Comparison of ENCODE assay signal across 19 cellular contexts in genomic region chr16:693364-693763, GRCh38. TPM values are rescaled to one million over a fixed set of nuclear protein-coding genes. Genes with fewer than 3 reads are reported as not detected.
A peak's percentile ranks its signal among the peaks of the same experiment; 100 is the strongest.
DNase-seq lines count a peak whose midpoint lies in the region; ATAC-seq, FAIRE-seq and TF ChIP-seq lines count a peak whose summit lies in the region.
"Had no signal": no experiment of that assay in that cellular context is flagged by ENCODE, and none has a peak within 500 bp of the region (broad histone marks: within the 10 kb centered on the region; RNA-seq: fewer than 3 reads in every experiment).

No MANE protein-coding gene starts in this region.

- no peak overlapping the region; the same call in 1 of the 2 replicates for H3K18ac ChIP-seq in H1 (ENCODE audit: extremely low read depth, low read length)

- no peak overlapping the region for H3K27ac Mint-ChIP-seq in activated naive CD4-positive, alpha-beta T cell treated with anti-CD3 and anti-CD28 coated beads, Interleukin-2, amount 10 ng/mL, durations not matched to agents 7 days and 5 days
- H3K27ac Mint-ChIP-seq in stimulated activated effector memory CD8-positive, alpha-beta T cell treated with anti-CD3 and anti-CD28 coated beads, Interleukin-12 subunit alpha, Interleukin-12 subunit beta, amount 100 ng/mL, for 72 hours: no peak overlapping the region
- H3K27ac Mint-ChIP-seq: dendritic cell treated with granulocyte-macrophage colony-stimulating factor and Interleukin-4, amounts not matched to agents 40 ng/mL and 50 ng/mL, for 4 days had no signal

- H3K27me3 ChIP-seq in HUES6 (ENCODE audit: control insufficient read depth, insufficient read depth, low read length): peaks cover 76% of the 10 kb centered on the region
- peaks cover 1 to 56% (median 36%) of the 10 kb centered on the region in 4 experiments for H3K27me3 ChIP-seq in H1 (replicated peaks in 1 of 4; ENCODE audit: control insufficient read depth in 3 of 4, extremely low read depth in 1 of 4, insufficient read depth in 3 of 4, low read length in 3 of 4)
- H3K27me3 ChIP-seq in small intestine (ENCODE audit: control insufficient read depth in 2 of 2, insufficient read depth in 2 of 2, low read length in 2 of 2): peaks cover 3 to 5% of the 10 kb centered on the region in 2 donors
- peaks cover 46 to 57% (median 49%) of the 10 kb centered on the region in 3 donors for H3K27me3 ChIP-seq in gastrocnemius medialis

- H3K23ac ChIP-seq in H1 (ENCODE audit: insufficient read length): no peak overlapping the region

- H3K36me3 Mint-ChIP-seq in activated naive CD4-positive, alpha-beta T cell treated with anti-CD3 and anti-CD28 coated beads, Interleukin-2, amount 10 ng/mL, durations not matched to agents 7 days and 5 days: no peaks in the 10 kb centered on the region
- H3K36me3 Mint-ChIP-seq in stimulated activated effector memory CD8-positive, alpha-beta T cell treated with anti-CD3 and anti-CD28 coated beads, Interleukin-12 subunit alpha, Interleukin-12 subunit beta, amount 100 ng/mL, for 72 hours: peaks cover 7% of the 10 kb centered on the region

- no peak for DNase-seq in activated naive CD4-positive, alpha-beta T cell treated with anti-CD3 and anti-CD28 coated beads, Interleukin-2, amount 10 ng/mL, durations not matched to agents 7 days and 5 days
- DNase-seq in activated naive CD4-positive, alpha-beta T cell treated with Interleukin-2 at 50 U/mL for 16 hours: no peak
- DNase-seq in H1 (ENCODE audit: low read depth in 1 of 2, low spot score in 2 of 2) (peak in 1 of 2 experiments; percentile 56), NCI-H510A (lab: John Stamatoyannopoulos, UW) (no peak), small intestine (no peak), gastrocnemius medialis (no peak)
- no peak for DNase-seq in stimulated activated effector memory CD8-positive, alpha-beta T cell treated with anti-CD3 and anti-CD28 coated beads, Interleukin-12 subunit alpha, Interleukin-12 subunit beta, amount 100 ng/mL, for 72 hours (ENCODE audit: low spot score in 2 of 2)
- DNase-seq: activated CD8-positive, alpha-beta memory T cell treated with anti-CD3 and anti-CD28 coated beads, Interleukin-2, amount 50 U/mL, for 48 hours; NCI-H1417 treated with DMSO at 0.1 percent for 48 hours; NCI-H2171; NCI-H69; OCI-M1 had no signal

- H3K9me3 Mint-ChIP-seq in activated naive CD4-positive, alpha-beta T cell treated with anti-CD3 and anti-CD28 coated beads, Interleukin-2, amount 10 ng/mL, durations not matched to agents 7 days and 5 days: no peaks in the 10 kb centered on the region
- no peaks in the 10 kb centered on the region for H3K9me3 Mint-ChIP-seq in stimulated activated effector memory CD8-positive, alpha-beta T cell treated with anti-CD3 and anti-CD28 coated beads, Interleukin-12 subunit alpha, Interleukin-12 subunit beta, amount 100 ng/mL, for 72 hours
- H3K9me3 Mint-ChIP-seq: dendritic cell treated with granulocyte-macrophage colony-stimulating factor and Interleukin-4, amounts not matched to agents 40 ng/mL and 50 ng/mL, for 4 days had no signal

- no peak overlapping the region for H4K5ac ChIP-seq in H1 (ENCODE audit: insufficient read length, low read depth, low read length)

- H2BK15ac ChIP-seq in H1 (ENCODE audit: low read length): no peak overlapping the region

- POLR2A ChIA-PET in H1 (lab: Charles Lee; ENCODE audit: partially characterized antibody): interaction anchor here (1.1 to 4.6 kb wide), 4 partner anchors 11 to 39 kb away, joined by 3 to 48 read pairs (median 6); partner anchors contain the start of genes ANTKMT, JMJD8, RHBDL1 and STUB1

- H4K20me1 ChIP-seq in H1 (replicated peaks in 1 of 2; ENCODE audit: control insufficient read depth in 1 of 2, insufficient read depth in 2 of 2, low read length in 2 of 2): peaks cover 0 to 10% of the 10 kb centered on the region in 2 experiments

- ATAC-seq in stimulated activated effector memory CD8-positive, alpha-beta T cell treated with anti-CD3 and anti-CD28 coated beads, Interleukin-12 subunit alpha, Interleukin-12 subunit beta, amount 100 ng/mL, for 72 hours: no peak
- no peak for ATAC-seq in gastrocnemius medialis
- ATAC-seq: sciatic nerve had no signal

- H3K4me1 Mint-ChIP-seq in activated naive CD4-positive, alpha-beta T cell treated with anti-CD3 and anti-CD28 coated beads, Interleukin-2, amount 10 ng/mL, durations not matched to agents 7 days and 5 days: peaks cover 48% of the 10 kb centered on the region
- peaks cover 25% of the 10 kb centered on the region for H3K4me1 Mint-ChIP-seq in stimulated activated effector memory CD8-positive, alpha-beta T cell treated with anti-CD3 and anti-CD28 coated beads, Interleukin-12 subunit alpha, Interleukin-12 subunit beta, amount 100 ng/mL, for 72 hours

- H3K4me3 ChIP-seq in HUES6 (ENCODE audit: low read depth, low read length) (peak overlapping the region; percentile 56), H1 (ENCODE audit: extremely low read depth in 1 of 4, insufficient read depth in 2 of 4, low read depth in 3 of 4, low read length in 4 of 4) (peak overlapping the region in 3 of 4 experiments; percentile 43 to 78 (median 48); a peak in 5 of 8 replicates), small intestine (ENCODE audit: low read depth in 1 of 2, low read length in 2 of 2) (no peak overlapping the region), gastrocnemius medialis (no peak overlapping the region)

- peaks cover 45% of the 10 kb centered on the region for H3K27me3 Mint-ChIP-seq in activated naive CD4-positive, alpha-beta T cell treated with anti-CD3 and anti-CD28 coated beads, Interleukin-2, amount 10 ng/mL, durations not matched to agents 7 days and 5 days

- peak overlapping the region; percentile 45 for H3K4me3 Mint-ChIP-seq in activated naive CD4-positive, alpha-beta T cell treated with anti-CD3 and anti-CD28 coated beads, Interleukin-2, amount 10 ng/mL, durations not matched to agents 7 days and 5 days
- H3K4me3 Mint-ChIP-seq in stimulated activated effector memory CD8-positive, alpha-beta T cell treated with anti-CD3 and anti-CD28 coated beads, Interleukin-12 subunit alpha, Interleukin-12 subunit beta, amount 100 ng/mL, for 72 hours: peak overlapping the region; percentile 79
- H3K4me3 Mint-ChIP-seq: dendritic cell treated with granulocyte-macrophage colony-stimulating factor and Interleukin-4, amounts not matched to agents 40 ng/mL and 50 ng/mL, for 4 days had no signal

- TF ChIP-seq RAD21 in H1 (IDR thresholded peaks at IDR 0.05 in 1 of 2, conservative IDR thresholded peaks at IDR 0.05 in 1 of 2; ENCODE audit: low read depth in 2 of 2, low read length in 2 of 2): no peak

- H3K56ac ChIP-seq in H1 (replicated peaks; ENCODE audit: insufficient read length, low read depth, low read length): no peak overlapping the region

- no peak overlapping the region for H2BK20ac ChIP-seq in H1 (ENCODE audit: low read length)

- no peak overlapping the region; the same call in 1 of the 2 replicates for H4K8ac ChIP-seq in H1 (ENCODE audit: extremely low read depth, insufficient read depth, low read length)

- TF ChIP-seq EP300 in H1 (IDR thresholded peaks at IDR 0.05; ENCODE audit: borderline replicate concordance in 1 of 2, low read depth in 2 of 2, low read length in 2 of 2): no peak

- peaks cover 4% of the 10 kb centered on the region; the same call in 1 of the 2 replicates for H3K79me1 ChIP-seq in H1 (ENCODE audit: low read depth, low read length)

- TF ChIP-seq POLR2A in H1 (IDR thresholded peaks at IDR 0.05; ENCODE audit: control extremely low read depth in 1 of 2, low read depth in 2 of 2, low read length in 2 of 2) (no peak), gastrocnemius medialis (IDR thresholded peaks at IDR 0.05) (no peak)

- H2BK12ac ChIP-seq in H1 (ENCODE audit: low read depth, low read length): no peak overlapping the region

- no peak overlapping the region for H2BK120ac ChIP-seq in H1 (replicated peaks; ENCODE audit: low read depth, low read length)

- H2AK5ac ChIP-seq in H1 (ENCODE audit: low read depth, low read length): peak overlapping the region; percentile 65; the same call in 1 of the 2 replicates

- CTCF ChIA-PET in activated naive CD4-positive, alpha-beta T cell treated with anti-CD3 and anti-CD28 coated beads, Interleukin-2, amount 10 ng/mL, durations not matched to agents 7 days and 5 days (lab: Charles Lee): no interaction called here
- CTCF ChIA-PET in H1 (lab: Charles Lee; ENCODE audit: partially characterized antibody): interaction anchor here (0.9 to 2.0 kb wide), 4 partner anchors 12 to 92 kb away, joined by 3 to 7 read pairs (median 5); no protein-coding TSS in a partner anchor

- H3K4me2 ChIP-seq in H1 (ENCODE audit: insufficient read depth in 1 of 2, low read depth in 2 of 2, low read length in 2 of 2): peak overlapping the region; percentile 87 to 95

- H3K36me3 ChIP-seq in HUES6 (ENCODE audit: control insufficient read depth, insufficient read depth, low read length) (no peaks in the 10 kb centered on the region), H1 (ENCODE audit: control insufficient read depth in 2 of 4, insufficient read depth in 4 of 4, low read length in 3 of 4) (no peaks in the 10 kb centered on the region), small intestine (ENCODE audit: control insufficient read depth in 2 of 2, insufficient read depth in 2 of 2, low read length in 2 of 2) (no peaks in the 10 kb centered on the region), gastrocnemius medialis (no peaks in the 10 kb centered on the region)
- H3K36me3 ChIP-seq: breast epithelium had no signal

- 72% methylated on average over 16 of the region's 22 CpGs; no CpG with 5 or more reads in 1 of the 2 experiments for WGBS in H1 (ENCODE audit: extremely low coverage in 1 of 2, insufficient coverage in 1 of 2, insufficient read length in 1 of 2, insufficient replicate concordance in 2 of 2, low coverage in 1 of 2, low lambda C conversion rate in 2 of 2, missing lambda C conversion rate in 1 of 2), 2 experiments
- WGBS in small intestine, 3 donors: 18 to 34% (median 32%) methylated on average over 18 to 22 of the region's 22 CpGs

- H3K23me2 ChIP-seq in H1 (ENCODE audit: low read depth, low read length): peaks cover 15% of the 10 kb centered on the region

- in situ Hi-C loops in gastrocnemius medialis (cut with MboI; ENCODE audit: low sequenced_read_pairs in 4 of 4): no loop called here

- H3K9me3 ChIP-seq in HUES6 (ENCODE audit: control insufficient read depth, insufficient read depth, low read depth, low read length) (no peaks in the 10 kb centered on the region), H1 (ENCODE audit: insufficient read depth in 2 of 2, low read depth in 1 of 2, low read length in 1 of 2) (no peaks in the 10 kb centered on the region), small intestine (ENCODE audit: control insufficient read depth, low read depth) (no peaks in the 10 kb centered on the region), gastrocnemius medialis (no peaks in the 10 kb centered on the region)
- H3K9me3 ChIP-seq: breast epithelium had no signal

- no peak overlapping the region for H4K91ac ChIP-seq in H1 (replicated peaks; ENCODE audit: insufficient read length, low read length)

- no peak overlapping the region for H3K27ac ChIP-seq in HUES6 (ENCODE audit: low read depth, low read length)
- no peak overlapping the region for H3K27ac ChIP-seq in H1 (ENCODE audit: low read depth, low read length)
- H3K27ac ChIP-seq in small intestine (ENCODE audit: low read depth in 1 of 2, low read length in 1 of 2): no peak overlapping the region
- H3K27ac ChIP-seq in gastrocnemius medialis: no peak overlapping the region
- H3K27ac ChIP-seq: epithelial cell of prostate had no signal

- FAIRE-seq in H1 (lab: Jason Lieb, UNC) (no peak), small intestine (lab: Jason Lieb, UNC) (no peak)
- FAIRE-seq: HTR-8/SVneo, urothelium cell line had no signal

- intact Hi-C loops in gastrocnemius medialis (cut with DNase I; ENCODE audit: low total_unique reads): no loop called here

- H3K79me2 ChIP-seq in H1 (ENCODE audit: control insufficient read depth in 1 of 2, insufficient read depth in 2 of 2, low read length in 2 of 2): no peaks in the 10 kb centered on the region

- no peak overlapping the region for H2BK5ac ChIP-seq in H1 (ENCODE audit: low read depth, low read length)

- peaks cover 14% of the 10 kb centered on the region for H3K4me1 ChIP-seq in HUES6 (ENCODE audit: control insufficient read depth, insufficient read depth, low read length)
- H3K4me1 ChIP-seq in H1 (replicated peaks in 1 of 4; ENCODE audit: control insufficient read depth in 3 of 4, insufficient read depth in 4 of 4, low read length in 3 of 4): peaks cover 0 to 23% (median 15%) of the 10 kb centered on the region in 4 experiments; a peak in 5 of 7 replicates
- peaks cover 6 to 8% of the 10 kb centered on the region in 2 donors for H3K4me1 ChIP-seq in small intestine (ENCODE audit: control insufficient read depth in 2 of 2, insufficient read depth in 1 of 2, low read depth in 1 of 2, low read length in 1 of 2)
- H3K4me1 ChIP-seq in gastrocnemius medialis: peaks cover 13 to 19% of the 10 kb centered on the region in 2 donors

- no peak overlapping the region for H3K9ac ChIP-seq in HUES6 (ENCODE audit: low read length)
- H3K9ac ChIP-seq in H1 (replicated peaks in 1 of 4; ENCODE audit: extremely low read depth in 1 of 4, low read depth in 3 of 4, low read length in 3 of 4): no peak overlapping the region

- H2AFZ ChIP-seq in H1 (ENCODE audit: low read length): no peak overlapping the region

- TF ChIP-seq CTCF in H1 (IDR thresholded peaks at IDR 0.05; ENCODE audit: control extremely low read depth in 1 of 3, insufficient read depth in 1 of 3, low read depth in 1 of 3, low read length in 3 of 3) (no peak), gastrocnemius medialis (IDR thresholded peaks at IDR 0.05 in 4 of 5, conservative IDR thresholded peaks at IDR 0.05 in 1 of 5) (no peak)

- no peak overlapping the region for H3K4ac ChIP-seq in H1 (replicated peaks; ENCODE audit: insufficient read length, low read depth, low read length)

- H3K14ac ChIP-seq in H1 (ENCODE audit: insufficient read length): no peak overlapping the region

RNA-seq across cellular contexts. Expression of gene WDR24, which starts 3.2 kb away (rescaled TPM):
- total RNA-seq in H1 (2021; fragmentation: NEBNext Ultra II Directional; extraction: Animal tissue kit (Norgen Biotek cat#: 25700)): 17.7 and 21.1 TPM in 2 replicates
- polyA plus RNA-seq in H1 (2011; rRNA removed) (15.1 and 26.0 TPM in 2 replicates), small intestine (1 to 10 TPM; 5.4 to 9.8 (median 8.9) TPM)
- 12.1 TPM for polyA plus RNA-seq in H1 (2011; cell fraction: cytosol; rRNA removed)
- 34.3 TPM for polyA plus RNA-seq in H1 (2011; cell fraction: nucleus; rRNA removed)
- polyA plus RNA-seq in H1 (2012, experiment 1 of 2): 11.5 to 19.6 TPM (median 17.9 TPM) in 4 replicates
- 18.1 TPM for polyA plus RNA-seq in H1 (2012, experiment 2 of 2)
- polyA plus RNA-seq in H1 (2013, experiment 1 of 2): 12.8 TPM
- polyA plus RNA-seq in H1 (2013, experiment 2 of 2): 11.5 TPM
- 8.6 and 9.8 TPM in 2 replicates for polyA minus RNA-seq in H1 (2011; rRNA and poly(A)+ RNA removed)
- 12.8 TPM for polyA minus RNA-seq in H1 (2011; cell fraction: cytosol; rRNA and poly(A)+ RNA removed)
- polyA minus RNA-seq in H1 (2011; cell fraction: nucleus; rRNA and poly(A)+ RNA removed): 14.1 TPM
- total RNA-seq in gastrocnemius medialis: 10 to 100 TPM; 11.0 to 19.5 (median 16.8) TPM

RNA-seq across cellular contexts. Expression of gene JMJD8, which starts 9.2 kb away (rescaled TPM):
- 46.4 and 49.0 TPM in 2 replicates for total RNA-seq in H1 (2021; fragmentation: NEBNext Ultra II Directional; extraction: Animal tissue kit (Norgen Biotek cat#: 25700))
- polyA plus RNA-seq in H1 (2011; rRNA removed) (87.4 and 127 TPM in 2 replicates), small intestine (10 to 100 TPM; 23.0 to 46.2 (median 23.2) TPM)
- polyA plus RNA-seq in H1 (2011; cell fraction: cytosol; rRNA removed): 72.6 TPM
- polyA plus RNA-seq in H1 (2011; cell fraction: nucleus; rRNA removed): 139 TPM
- 27.9 to 60.1 TPM (median 58.0 TPM) in 4 replicates for polyA plus RNA-seq in H1 (2012, experiment 1 of 2)
- 50.5 TPM for polyA plus RNA-seq in H1 (2012, experiment 2 of 2)
- 47.0 TPM for polyA plus RNA-seq in H1 (2013, experiment 1 of 2)
- polyA plus RNA-seq in H1 (2013, experiment 2 of 2): 52.1 TPM
- polyA minus RNA-seq in H1 (2011; rRNA and poly(A)+ RNA removed): 17.3 and 27.7 TPM in 2 replicates
- polyA minus RNA-seq in H1 (2011; cell fraction: cytosol; rRNA and poly(A)+ RNA removed): 25.0 TPM
- polyA minus RNA-seq in H1 (2011; cell fraction: nucleus; rRNA and poly(A)+ RNA removed): 49.3 TPM
- 10 to 100 TPM; 22.8 to 81.8 (median 41.0) TPM for total RNA-seq in gastrocnemius medialis

RNA-seq across cellular contexts. Expression of gene FBXL16, which starts 12.2 kb away (rescaled TPM):
- total RNA-seq in H1 (2021; fragmentation: NEBNext Ultra II Directional; extraction: Animal tissue kit (Norgen Biotek cat#: 25700)): 10.3 and 12.5 TPM in 2 replicates
- polyA plus RNA-seq in H1 (2011; rRNA removed) (12.8 and 21.9 TPM in 2 replicates), small intestine (1 to 10 TPM in 2 of 3 donors, under 1 TPM in 1; 0.81 to 3.4 (median 1.3) TPM)
- polyA plus RNA-seq in H1 (2011; cell fraction: cytosol; rRNA removed): 10.8 TPM
- 15.2 TPM for polyA plus RNA-seq in H1 (2011; cell fraction: nucleus; rRNA removed)
- polyA plus RNA-seq in H1 (2012, experiment 1 of 2): 6.9 to 31.1 TPM (median 29.9 TPM) in 4 replicates
- 7.1 TPM for polyA plus RNA-seq in H1 (2012, experiment 2 of 2)
- polyA plus RNA-seq in H1 (2013, experiment 1 of 2): 15.8 TPM
- 14.3 TPM for polyA plus RNA-seq in H1 (2013, experiment 2 of 2)
- polyA minus RNA-seq in H1 (2011; rRNA and poly(A)+ RNA removed): 3.3 and 3.8 TPM in 2 replicates
- 10.3 TPM for polyA minus RNA-seq in H1 (2011; cell fraction: cytosol; rRNA and poly(A)+ RNA removed)
- polyA minus RNA-seq in H1 (2011; cell fraction: nucleus; rRNA and poly(A)+ RNA removed): 7.1 TPM
- not detected for total RNA-seq in gastrocnemius medialis

RNA-seq across cellular contexts. Expression of gene STUB1, which starts 13.2 kb away (rescaled TPM):
- total RNA-seq in H1 (2021; fragmentation: NEBNext Ultra II Directional; extraction: Animal tissue kit (Norgen Biotek cat#: 25700)): 87.3 and 89.9 TPM in 2 replicates
- 103 and 151 TPM in 2 replicates for polyA plus RNA-seq in H1 (2011; rRNA removed)
- 100 TPM for polyA plus RNA-seq in H1 (2011; cell fraction: cytosol; rRNA removed)
- polyA plus RNA-seq in H1 (2011; cell fraction: nucleus; rRNA removed): 144 TPM
- 77.5 to 93.5 TPM (median 86.7 TPM) in 4 replicates for polyA plus RNA-seq in H1 (2012, experiment 1 of 2)
- 69.7 TPM for polyA plus RNA-seq in H1 (2012, experiment 2 of 2)
- 78.6 TPM for polyA plus RNA-seq in H1 (2013, experiment 1 of 2)
- polyA plus RNA-seq in H1 (2013, experiment 2 of 2): 80.5 TPM
- polyA minus RNA-seq in H1 (2011; rRNA and poly(A)+ RNA removed): 25.9 and 33.2 TPM in 2 replicates
- polyA minus RNA-seq in H1 (2011; cell fraction: cytosol; rRNA and poly(A)+ RNA removed): 26.9 TPM
- polyA minus RNA-seq in H1 (2011; cell fraction: nucleus; rRNA and poly(A)+ RNA removed): 32.9 TPM
- polyA plus RNA-seq in small intestine: 100 to 1,000 TPM; 115 to 122 (median 121) TPM
- 100 to 1,000 TPM; 144 to 229 (median 204) TPM for total RNA-seq in gastrocnemius medialis

RNA-seq across cellular contexts. Expression of gene RHBDL1, which starts 17.9 kb away (rescaled TPM):
- 4.0 TPM in 2 replicates for total RNA-seq in H1 (2021; fragmentation: NEBNext Ultra II Directional; extraction: Animal tissue kit (Norgen Biotek cat#: 25700))
- polyA plus RNA-seq in H1 (2011; rRNA removed) (8.1 and 14.0 TPM in 2 replicates), small intestine (1 to 10 TPM; 3.5 to 6.2 (median 5.8) TPM)
- polyA plus RNA-seq in H1 (2011; cell fraction: cytosol; rRNA removed): 9.4 TPM
- 47.4 TPM for polyA plus RNA-seq in H1 (2011; cell fraction: nucleus; rRNA removed)
- 2.6 to 6.5 TPM (median 4.9 TPM) in 4 replicates for polyA plus RNA-seq in H1 (2012, experiment 1 of 2)
- polyA plus RNA-seq in H1 (2012, experiment 2 of 2): 3.3 TPM
- polyA plus RNA-seq in H1 (2013, experiment 1 of 2): 2.7 TPM
- polyA plus RNA-seq in H1 (2013, experiment 2 of 2): 2.6 TPM
- 0.98 and 1.4 TPM in 2 replicates for polyA minus RNA-seq in H1 (2011; rRNA and poly(A)+ RNA removed)
- 2.2 TPM for polyA minus RNA-seq in H1 (2011; cell fraction: cytosol; rRNA and poly(A)+ RNA removed)
- 4.9 TPM for polyA minus RNA-seq in H1 (2011; cell fraction: nucleus; rRNA and poly(A)+ RNA removed)
- total RNA-seq in gastrocnemius medialis: under 1 TPM in 1 of 4 donors, not detected in 3; 0.31 TPM

Comparison
In these comparisons a context has a peak if more than half of its experiments do, and no peak if none do; other contexts are left out.
1. H3K4me3 ChIP-seq: peak in HUES6 (single experiment) and H1 (3 of 4); none in small intestine (0 of 2) and gastrocnemius medialis (0 of 4).
2. RNA of gene FBXL16, which starts 12.2 kb away (total RNA-seq): 10.3 to 12.5 TPM in H1; not detected in gastrocnemius medialis; every median in the first group is over 10 times any median in the second.